In the genomic region with DNA sequence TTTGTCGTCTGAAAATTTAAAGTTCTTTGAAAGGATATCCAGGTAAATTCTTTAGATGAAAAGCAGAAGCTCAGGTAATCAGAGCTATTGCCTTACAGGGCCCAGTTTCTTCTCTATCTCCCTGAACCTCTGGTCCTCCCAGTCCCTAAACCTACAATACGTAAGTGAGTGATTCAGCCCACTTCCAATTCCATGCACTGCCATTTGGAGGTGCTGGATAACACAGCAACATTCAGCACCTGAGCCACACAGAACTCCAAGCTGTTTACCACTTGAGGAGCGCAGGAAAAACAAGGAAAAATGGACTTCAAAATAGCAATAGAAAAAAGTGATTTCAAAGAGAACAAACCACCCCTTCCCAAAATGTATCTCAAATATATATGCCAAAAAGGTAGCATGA, we compare ENCODE assay signal across 16 cellular contexts.
DNase-seq lines count a peak whose midpoint lies in the region; ATAC-seq, FAIRE-seq and TF ChIP-seq lines count a peak whose summit lies in the region.
"Had no signal": no experiment of that assay in that cellular context is flagged by ENCODE, and none has a peak within 500 bp of the region (broad histone marks: within the 10 kb centered on the region; RNA-seq: fewer than 3 reads in every experiment).

No MANE protein-coding gene starts in this region.

- H3K4me3 ChIP-seq in HCT116 (replicated peaks in 1 of 2; ENCODE audit: low read depth in 1 of 2, low read length in 2 of 2) (no peak overlapping the region), iPS DF 6.9 (ENCODE audit: low read length) (no peak overlapping the region)
- H3K4me3 ChIP-seq: BLaER1 treated with 17β-estradiol and CSF1 and Interleukin-3, amounts not matched to agents 10 nM and 100 nM; GM12878 had no signal

- H3K9me3 ChIP-seq in HCT116 (ENCODE audit: control insufficient read depth in 1 of 2, insufficient read depth in 1 of 2, low read depth in 1 of 2, low read length in 2 of 2) (no peaks in the 10 kb centered on the region), iPS DF 6.9 (ENCODE audit: control insufficient read depth, insufficient read depth, low read length) (no peaks in the 10 kb centered on the region)

- WGBS in iPS DF 6.9 (ENCODE audit: insufficient coverage, insufficient read length): no CpG with 5 or more reads among the region's 3 CpGs

- TF ChIP-seq POLR2A in HCT116 (IDR thresholded peaks at IDR 0.05; ENCODE audit: borderline replicate concordance, extremely low read depth, insufficient read depth, insufficient read length) (no peak), GM12891 (IDR thresholded peaks at IDR 0.05; ENCODE audit: low read depth, low read length) (no peak)

- RAD21 ChIA-PET in HCT116 (lab: Charles Lee; ENCODE audit: low non-redundant PET in 1 of 2, low total read pairs in 2 of 2, uncharacterized antibody in 2 of 2, unreplicated experiment in 2 of 2): no interaction called here

- H3K27ac ChIP-seq in HCT116 (ENCODE audit: low read depth, low read length): no peak overlapping the region
- no peak overlapping the region for H3K27ac ChIP-seq in iPS DF 6.9 (ENCODE audit: low read length)
- H3K27ac ChIP-seq: 22Rv1; BLaER1 treated with 17β-estradiol and CSF1 and Interleukin-3, amounts not matched to agents 10 nM and 100 nM had no signal

- no peak overlapping the region for H3K4me2 ChIP-seq in HCT116 (ENCODE audit: low read length)
- H3K4me2 ChIP-seq: BLaER1 treated with 17β-estradiol and CSF1 and Interleukin-3, amounts not matched to agents 10 nM and 100 nM had no signal

- intact Hi-C loops in HCT116 (cut with micrococcal nuclease): no loop called here
- intact Hi-C loops in cardiac septum (cut with DNase I): no loop called here

- H3K27me3 ChIP-seq in HCT116 (ENCODE audit: insufficient read depth, low read length) (no peaks in the 10 kb centered on the region), iPS DF 6.9 (ENCODE audit: control insufficient read depth, insufficient read depth, low read length) (no peaks in the 10 kb centered on the region)
- H3K27me3 ChIP-seq: BLaER1 treated with 17β-estradiol and CSF1 and Interleukin-3, amounts not matched to agents 10 nM and 100 nM had no signal

- BruUV-seq in HCT116 (replicated peaks; lab: Mats Ljungman, UMichigan): no TSS peak

- in situ Hi-C loops in SK-MEL-5 (cut with HindIII; ENCODE audit: low pct_unique_long_range_greater_than_20kb, low sequenced_read_pairs): no loop called here

- no peaks in the 10 kb centered on the region for H3K79me2 ChIP-seq in HCT116 (ENCODE audit: insufficient read depth, low read length)

- CTCF ChIA-PET in HCT116 (lab: Charles Lee): no interaction called here

- ATAC-seq in HCT116: no peak
- ATAC-seq in GM21717 (IDR thresholded peaks at IDR 0.05; ENCODE audit: unreplicated experiment): no peak

- H4K20me1 ChIP-seq in HCT116 (ENCODE audit: insufficient read depth): no peaks in the 10 kb centered on the region
- H4K20me1 ChIP-seq: BLaER1 treated with 17β-estradiol and CSF1 and Interleukin-3, amounts not matched to agents 10 nM and 100 nM had no signal

- TF ChIP-seq RAD21 in HCT116 (IDR thresholded peaks at IDR 0.05; ENCODE audit: low read depth): peak; percentile 11; the same call in 1 of the 2 replicates

- H2AFZ ChIP-seq in HCT116 (ENCODE audit: low read depth, low read length, poor library complexity, severe bottlenecking): peak overlapping the region; percentile 1

- peak; percentile 36 for DNase-seq in DMS53 (lab: John Stamatoyannopoulos, UW)
- no peak for DNase-seq in DMS53 treated with DMSO at 0.1 percent for 48 hours (lab: John Stamatoyannopoulos, UW; ENCODE audit: unreplicated experiment)
- DNase-seq in HCT116 (ENCODE audit: low read depth, low spot score): no peak
- DNase-seq in SK-MEL-5 (ENCODE audit: low read depth, low spot score): peak; percentile 26
- peak; percentile 33 for DNase-seq in iPS DF 6.9 (ENCODE audit: low read depth, low spot score)
- no peak for DNase-seq in cardiac septum (ENCODE audit: low spot score)
- DNase-seq in GM12891 (ENCODE audit: insufficient read length, low spot score): no peak
- DNase-seq: DMS153, Karpas-422, NCI-H1105 treated with DMSO at 0.1 percent for 48 hours, NCI-H2029 treated with DMSO at 0.1 percent for 48 hours, NCI-H345 had no signal

- POLR2A ChIA-PET in HCT116 (lab: Charles Lee): no interaction called here

- no peak overlapping the region for H3K9ac ChIP-seq in HCT116 (ENCODE audit: low read length)
- H3K9ac ChIP-seq: BLaER1 treated with 17β-estradiol and CSF1 and Interleukin-3, amounts not matched to agents 10 nM and 100 nM had no signal

- H3K4me1 ChIP-seq in HCT116 (ENCODE audit: control insufficient read depth in 1 of 2, insufficient read depth in 2 of 2, low read length in 2 of 2) (no peaks in the 10 kb centered on the region), iPS DF 6.9 (ENCODE audit: control insufficient read depth, insufficient read depth, low read length) (no peaks in the 10 kb centered on the region)

- TF ChIP-seq CTCF in HCT116 (IDR thresholded peaks at IDR 0.05 in 2 of 3, conservative IDR thresholded peaks at IDR 0.05 in 1 of 3; ENCODE audit: borderline replicate concordance in 1 of 3, insufficient read depth in 1 of 3, low read depth in 2 of 3, low read length in 2 of 3): peak in 1 of 3 experiments; percentile 23; a peak in 2 of 6 replicates

- no peak for FAIRE-seq in GM12891 (lab: Jason Lieb, UNC)
- FAIRE-seq: GM12878 had no signal

- H3K36me3 ChIP-seq in HCT116 (ENCODE audit: control insufficient read depth in 1 of 2, insufficient read depth in 2 of 2, low read length in 2 of 2) (no peaks in the 10 kb centered on the region), iPS DF 6.9 (ENCODE audit: control insufficient read depth, insufficient read depth, low read length) (no peaks in the 10 kb centered on the region)

- no peaks in the 10 kb centered on the region; the same call in 1 of the 2 replicates for H3K9me2 ChIP-seq in HCT116 (ENCODE audit: insufficient read depth)

TF ChIP-seq in HCT116, 20 proteins besides CTCF, POLR2A, EP300 and RAD21 (continues in another document):
- TF ChIP-seq POLR2AphosphoS5 (IDR thresholded peaks at IDR 0.05; ENCODE audit: low read depth, low read length) (no peak), EGR1 (IDR thresholded peaks at IDR 0.05; ENCODE audit: low read depth) (no peak), CBX3 (IDR thresholded peaks at IDR 0.05; ENCODE audit: low read depth) (no peak), ATF3 (IDR thresholded peaks at IDR 0.05) (no peak), CEBPB (IDR thresholded peaks at IDR 0.05; ENCODE audit: low read depth) (no peak), ZNF274 (IDR thresholded peaks at IDR 0.05; ENCODE audit: low read depth, low read length) (no peak)

TF ChIP-seq in GM12891, 5 proteins besides CTCF, POLR2A, EP300 and RAD21:
- TF ChIP-seq SPI1 (IDR thresholded peaks at IDR 0.05; ENCODE audit: low read depth, low read length) (no peak), PAX5 (IDR thresholded peaks at IDR 0.05; ENCODE audit: insufficient read depth, low read length, severe bottlenecking) (no peak), POLR2AphosphoS5 (IDR thresholded peaks at IDR 0.05; ENCODE audit: low read depth, low read length) (no peak), POU2F2 (IDR thresholded peaks at IDR 0.05; ENCODE audit: low read depth, low read length) (no peak), TAF1 (IDR thresholded peaks at IDR 0.05; ENCODE audit: low read depth, low read length) (no peak)
TF ChIP-seq in GM12891: peak in this region for 0.

Comparison
In these comparisons a context has a peak if more than half of its experiments do, and no peak if none do; other contexts are left out.
1. DNase-seq: peak in DMS53 (single experiment), SK-MEL-5 (single experiment) and iPS DF 6.9 (single experiment); none in DMS53 treated with DMSO at 0.1 percent for 48 hours (single experiment), HCT116 (single experiment), cardiac septum (single experiment) and GM12891 (single experiment).